In genomic region chr1:42947137-42947536, GRCh38 we compare ENCODE assay signal across 10 cellular contexts. TPM values are rescaled to one million over a fixed set of nuclear protein-coding genes. Genes with fewer than 3 reads are reported as not detected.
DNase-seq lines count a peak whose midpoint lies in the region; ATAC-seq and TF ChIP-seq lines count a peak whose summit lies in the region.
"Had no signal": no experiment of that assay in that cellular context is flagged by ENCODE, and none has a peak within 500 bp of the region (broad histone marks: within the 10 kb centered on the region; RNA-seq: fewer than 3 reads in every experiment).

No MANE protein-coding gene starts in this region.

- DNase-seq in stimulated activated naive CD8-positive, alpha-beta T cell treated with anti-CD3 and anti-CD28 coated beads, Interleukin-15, amount 100 ng/mL, for 72 hours = no peak
- DNase-seq in activated naive CD8-positive, alpha-beta T cell treated with anti-CD3 and anti-CD28 coated beads, Interleukin-2, amount 50 U/mL, for 24 hours = no peak
- DNase-seq in naive B cell (no peak), HAP-1 (ENCODE audit: low spot score in 2 of 2) (no peak), adrenal gland (no peak), body of pancreas (no peak)
- no peak for DNase-seq in activated CD4-positive, CD25-positive, alpha-beta regulatory T cell (lab: John Stamatoyannopoulos, UW)
- DNase-seq: CD8-positive, alpha-beta T cell; Kasumi-1 had no signal

- no peak for ATAC-seq in stimulated activated naive CD8-positive, alpha-beta T cell treated with anti-CD3 and anti-CD28 coated beads, Interleukin-15, amount 100 ng/mL, for 72 hours
- ATAC-seq in activated naive CD8-positive, alpha-beta T cell treated with anti-CD3 and anti-CD28 coated beads, Interleukin-2, amount 50 U/mL, for 24 hours = no peak
- ATAC-seq in naive B cell (ENCODE audit: low read depth in 2 of 2) = no peak
- no peak for ATAC-seq in body of pancreas
- ATAC-seq: CD8-positive, alpha-beta T cell had no signal

- TF ChIP-seq CTCF in adrenal gland (IDR thresholded peaks at IDR 0.05) (no peak), body of pancreas (IDR thresholded peaks at IDR 0.05) (no peak)

- in situ Hi-C loops in HAP-1 (cut with MboI; ENCODE audit: low sequenced_read_pairs) = loop anchor here (10.0 kb wide), 1 partner anchor 118 kb away; no protein-coding TSS in a partner anchor

- 85 to 90% (median 87%) methylated on average over 4 of the region's 4 CpGs for WGBS in adrenal gland, 4 donors
- 77 to 86% methylated on average over 4 of the region's 4 CpGs for WGBS in body of pancreas, 2 donors

- TF ChIP-seq POLR2A in adrenal gland (IDR thresholded peaks at IDR 0.05) = no peak
- no peak for TF ChIP-seq POLR2A in body of pancreas (IDR thresholded peaks at IDR 0.05)

- H3K27ac ChIP-seq in adrenal gland = no peak overlapping the region
- H3K27ac ChIP-seq in body of pancreas = peak overlapping the region in 2 of 4 donors; percentile 15 to 86

- no peak overlapping the region for H3K4me3 Mint-ChIP-seq in stimulated activated naive CD8-positive, alpha-beta T cell treated with anti-CD3 and anti-CD28 coated beads, Interleukin-15, Interleukin-2, amounts not matched to agents 100 ng/mL and 50 ng/mL, for 24 hours
- peak overlapping the region in 1 of 2 donors; percentile 13 for H3K4me3 Mint-ChIP-seq in stimulated activated naive CD8-positive, alpha-beta T cell treated with anti-CD3 and anti-CD28 coated beads, Interleukin-15, amount 100 ng/mL, for 72 hours
- H3K4me3 Mint-ChIP-seq in activated naive CD8-positive, alpha-beta T cell treated with anti-CD3 and anti-CD28 coated beads, Interleukin-2, amount 50 U/mL, for 24 hours = peak overlapping the region; percentile 17
- H3K4me3 Mint-ChIP-seq in naive B cell = peak overlapping the region in 5 of 8 donors; percentile 55 to 99 (median 79)

- H3K4me3 ChIP-seq in HAP-1 = no peak overlapping the region
- no peak overlapping the region for H3K4me3 ChIP-seq in adrenal gland
- H3K4me3 ChIP-seq in body of pancreas = no peak overlapping the region

- H3K4me1 ChIP-seq in HAP-1 = no peaks in the 10 kb centered on the region; the same call in 1 of the 2 replicates
- peaks cover 0 to 25% of the 10 kb centered on the region in 2 donors for H3K4me1 ChIP-seq in adrenal gland (replicated peaks in 1 of 2)
- H3K4me1 ChIP-seq in body of pancreas = peaks cover 63% of the 10 kb centered on the region

- no peaks in the 10 kb centered on the region for H3K27me3 Mint-ChIP-seq in stimulated activated naive CD8-positive, alpha-beta T cell treated with anti-CD3 and anti-CD28 coated beads, Interleukin-15, Interleukin-2, amounts not matched to agents 100 ng/mL and 50 ng/mL, for 24 hours
- H3K27me3 Mint-ChIP-seq in stimulated activated naive CD8-positive, alpha-beta T cell treated with anti-CD3 and anti-CD28 coated beads, Interleukin-15, amount 100 ng/mL, for 72 hours = no peaks in the 10 kb centered on the region
- H3K27me3 Mint-ChIP-seq in activated naive CD8-positive, alpha-beta T cell treated with anti-CD3 and anti-CD28 coated beads, Interleukin-2, amount 50 U/mL, for 24 hours = no peaks in the 10 kb centered on the region
- H3K27me3 Mint-ChIP-seq in naive B cell = no peaks in the 10 kb centered on the region

- no peaks in the 10 kb centered on the region for H3K27me3 ChIP-seq in HAP-1 (ENCODE audit: low read depth)
- H3K27me3 ChIP-seq in adrenal gland = no peaks in the 10 kb centered on the region
- no peaks in the 10 kb centered on the region for H3K27me3 ChIP-seq in body of pancreas

- no peaks in the 10 kb centered on the region for H3K9me3 Mint-ChIP-seq in stimulated activated naive CD8-positive, alpha-beta T cell treated with anti-CD3 and anti-CD28 coated beads, Interleukin-15, Interleukin-2, amounts not matched to agents 100 ng/mL and 50 ng/mL, for 24 hours
- H3K9me3 Mint-ChIP-seq in stimulated activated naive CD8-positive, alpha-beta T cell treated with anti-CD3 and anti-CD28 coated beads, Interleukin-15, amount 100 ng/mL, for 72 hours = no peaks in the 10 kb centered on the region
- no peaks in the 10 kb centered on the region for H3K9me3 Mint-ChIP-seq in activated naive CD8-positive, alpha-beta T cell treated with anti-CD3 and anti-CD28 coated beads, Interleukin-2, amount 50 U/mL, for 24 hours
- H3K9me3 Mint-ChIP-seq in naive B cell = no peaks in the 10 kb centered on the region
- H3K9me3 Mint-ChIP-seq: CD8-positive, alpha-beta T cell had no signal

- peak overlapping the region; percentile 23 for H3K27ac Mint-ChIP-seq in stimulated activated naive CD8-positive, alpha-beta T cell treated with anti-CD3 and anti-CD28 coated beads, Interleukin-15, Interleukin-2, amounts not matched to agents 100 ng/mL and 50 ng/mL, for 24 hours
- H3K27ac Mint-ChIP-seq in stimulated activated naive CD8-positive, alpha-beta T cell treated with anti-CD3 and anti-CD28 coated beads, Interleukin-15, amount 100 ng/mL, for 72 hours = peak overlapping the region in 1 of 2 donors; percentile 54
- H3K27ac Mint-ChIP-seq in activated naive CD8-positive, alpha-beta T cell treated with anti-CD3 and anti-CD28 coated beads, Interleukin-2, amount 50 U/mL, for 24 hours = no peak overlapping the region
- H3K27ac Mint-ChIP-seq in naive B cell = peak overlapping the region in 5 of 6 donors; percentile 28 to 95 (median 74)

- H3K9me3 ChIP-seq in HAP-1 (no peaks in the 10 kb centered on the region), adrenal gland (replicated peaks in 1 of 3) (no peaks in the 10 kb centered on the region), body of pancreas (no peaks in the 10 kb centered on the region)

- intact Hi-C loops in adrenal gland (cut with DNase I) (no loop called here), body of pancreas (cut with DNase I) (no loop called here)

- H3K4me1 Mint-ChIP-seq in stimulated activated naive CD8-positive, alpha-beta T cell treated with anti-CD3 and anti-CD28 coated beads, Interleukin-15, Interleukin-2, amounts not matched to agents 100 ng/mL and 50 ng/mL, for 24 hours (ENCODE audit: low read depth) = peaks cover 98% of the 10 kb centered on the region
- peaks cover 100% of the 10 kb centered on the region for H3K4me1 Mint-ChIP-seq in stimulated activated naive CD8-positive, alpha-beta T cell treated with anti-CD3 and anti-CD28 coated beads, Interleukin-15, amount 100 ng/mL, for 72 hours
- H3K4me1 Mint-ChIP-seq in activated naive CD8-positive, alpha-beta T cell treated with anti-CD3 and anti-CD28 coated beads, Interleukin-2, amount 50 U/mL, for 24 hours = peaks cover 96% of the 10 kb centered on the region
- H3K4me1 Mint-ChIP-seq in naive B cell = peaks cover 81 to 100% (median 97%) of the 10 kb centered on the region in 3 donors

- peaks cover 81% of the 10 kb centered on the region for H3K36me3 Mint-ChIP-seq in stimulated activated naive CD8-positive, alpha-beta T cell treated with anti-CD3 and anti-CD28 coated beads, Interleukin-15, Interleukin-2, amounts not matched to agents 100 ng/mL and 50 ng/mL, for 24 hours (ENCODE audit: low read depth)
- peaks cover 57% of the 10 kb centered on the region for H3K36me3 Mint-ChIP-seq in activated naive CD8-positive, alpha-beta T cell treated with anti-CD3 and anti-CD28 coated beads, Interleukin-2, amount 50 U/mL, for 24 hours (ENCODE audit: low read depth)
- peaks cover 11 to 19% of the 10 kb centered on the region in 2 donors for H3K36me3 Mint-ChIP-seq in naive B cell

- H3K36me3 ChIP-seq in HAP-1 (replicated peaks) = peaks cover 13% of the 10 kb centered on the region
- no peaks in the 10 kb centered on the region for H3K36me3 ChIP-seq in adrenal gland (replicated peaks in 1 of 2)
- H3K36me3 ChIP-seq in body of pancreas (replicated peaks in 1 of 2; ENCODE audit: insufficient read depth in 1 of 2, low read depth in 2 of 2) = no peaks in the 10 kb centered on the region

RNA-seq across cellular contexts. Expression of gene SLC2A1, which starts 11.5 kb away (rescaled TPM):
- polyA plus RNA-seq in naive B cell (ENCODE audit: low read depth in 6 of 6) = 100 to 1,000 TPM in 1 of 6 donors, 10 to 100 TPM in 5; 58.4 to 125 (median 89.7) TPM
- total RNA-seq in adrenal gland = 100 to 1,000 TPM in 1 of 8 donors, 10 to 100 TPM in 7; 15.4 to 123 (median 27.1) TPM
- polyA plus RNA-seq in adrenal gland = 10 to 100 TPM in 1 of 3 donors, 1 to 10 TPM in 2; 4.6 to 12.3 (median 9.3) TPM
- total RNA-seq in body of pancreas = 10 to 100 TPM in 1 of 2 donors, 1 to 10 TPM in 1; 4.2 to 13.2 TPM
